ENCODE assay signal across 11 cellular contexts in genomic region chr5:78405820-78406750, GRCh38. TPM values are rescaled to one million over a fixed set of nuclear protein-coding genes. Genes with fewer than 3 reads are reported as not detected.
DNase-seq lines count a peak whose midpoint lies in the region; ATAC-seq, FAIRE-seq and TF ChIP-seq lines count a peak whose summit lies in the region.
"Had no signal": no experiment of that assay in that cellular context is flagged by ENCODE, and none has a peak within 500 bp of the region (broad histone marks: within the 10 kb centered on the region; RNA-seq: fewer than 3 reads in every experiment).

No MANE protein-coding gene starts in this region.

- H3K36me3 ChIP-seq in H7 (replicated peaks; ENCODE audit: control insufficient read depth, insufficient read depth, low read length) = no peaks in the 10 kb centered on the region

- no peak overlapping the region for H3K4me3 Mint-ChIP-seq in activated CD8-positive, alpha-beta memory T cell treated with anti-CD3 and anti-CD28 coated beads, Interleukin-2, amount 10 ng/mL, durations not matched to agents 7 days and 5 days

- ATAC-seq in SK-N-SH treated with all-trans-retinoic acid at 6 μM for 48 hours = peak; percentile 87
- ATAC-seq in activated CD8-positive, alpha-beta memory T cell treated with anti-CD3 and anti-CD28 coated beads, Interleukin-2, amount 10 ng/mL, durations not matched to agents 7 days and 5 days = no peak

- H3K4me1 Mint-ChIP-seq in activated CD8-positive, alpha-beta memory T cell treated with anti-CD3 and anti-CD28 coated beads, Interleukin-2, amount 10 ng/mL, durations not matched to agents 7 days and 5 days = peaks cover 25% of the 10 kb centered on the region

- H3K36me3 Mint-ChIP-seq in activated CD8-positive, alpha-beta memory T cell treated with anti-CD3 and anti-CD28 coated beads, Interleukin-2, amount 10 ng/mL, durations not matched to agents 7 days and 5 days = peaks cover 25% of the 10 kb centered on the region

- no peaks in the 10 kb centered on the region for H3K27me3 ChIP-seq in H7 (ENCODE audit: control insufficient read depth, insufficient read depth, low read length)

- DNase-seq in D721Med (ENCODE audit: insufficient read length, low spot score) (no peak), GM20000 (ENCODE audit: low spot score) (peak; percentile 18), iris pigment epithelial cell (ENCODE audit: low read depth) (peak; percentile 79), H7 (no peak), NCI-H446 (lab: John Stamatoyannopoulos, UW) (no peak), NCI-H2107 (lab: John Stamatoyannopoulos, UW) (no peak)
- DNase-seq in activated CD8-positive, alpha-beta memory T cell treated with anti-CD3 and anti-CD28 coated beads, Interleukin-2, amount 10 ng/mL, durations not matched to agents 7 days and 5 days = no peak
- DNase-seq: activated CD4-positive, alpha-beta T cell treated with anti-CD3 and anti-CD28 coated beads for 4 hours; NCI-H524; stimulated activated CD4-positive, alpha-beta T cell treated with anti-CD3 and anti-CD28 coated beads, Interleukin-2, amount 100 ng/mL, for 48 hours had no signal

- H3K27ac Mint-ChIP-seq in activated CD8-positive, alpha-beta memory T cell treated with anti-CD3 and anti-CD28 coated beads, Interleukin-2, amount 10 ng/mL, durations not matched to agents 7 days and 5 days = no peak overlapping the region

- peaks cover 9% of the 10 kb centered on the region for H3K9me3 Mint-ChIP-seq in activated CD8-positive, alpha-beta memory T cell treated with anti-CD3 and anti-CD28 coated beads, Interleukin-2, amount 10 ng/mL, durations not matched to agents 7 days and 5 days (ENCODE audit: low read depth)

- no peaks in the 10 kb centered on the region for H3K27me3 Mint-ChIP-seq in activated CD8-positive, alpha-beta memory T cell treated with anti-CD3 and anti-CD28 coated beads, Interleukin-2, amount 10 ng/mL, durations not matched to agents 7 days and 5 days

- peak; percentile 38 for FAIRE-seq in D721Med (lab: Jason Lieb, UNC)

- TF ChIP-seq CTCF in D721Med (IDR thresholded peaks at IDR 0.05; ENCODE audit: insufficient read depth, missing control alignments) (no peak), GM20000 (IDR thresholded peaks at IDR 0.05; ENCODE audit: extremely low read depth, missing control alignments) (no peak)

- H3K4me3 ChIP-seq in H7 (ENCODE audit: insufficient read depth, low read depth, low read length) = no peak overlapping the region

- CTCF ChIA-PET in activated CD8-positive, alpha-beta memory T cell treated with anti-CD3 and anti-CD28 coated beads, Interleukin-2, amount 10 ng/mL, durations not matched to agents 7 days and 5 days (lab: Charles Lee) = interaction anchor here (1.3 kb wide), 1 partner anchor 111 kb away, joined by 3 read pairs; no protein-coding TSS in a partner anchor

TF ChIP-seq in SK-N-SH treated with all-trans-retinoic acid at 6 μM for 48 hours, 23 proteins besides CTCF, POLR2A, EP300 and RAD21:
- no peak for TF ChIP-seq GLIS3 (CRISPR knock-in tag; IDR thresholded peaks at IDR 0.05)
- TF ChIP-seq TCF4 (CRISPR knock-in tag; IDR thresholded peaks at IDR 0.05; ENCODE audit: borderline replicate concordance) = no peak
- no peak for TF ChIP-seq ZC3H10 (CRISPR knock-in tag; IDR thresholded peaks at IDR 0.05)
- TF ChIP-seq ESRRG (CRISPR knock-in tag; IDR thresholded peaks at IDR 0.05) = no peak
- TF ChIP-seq, protein P1, sequence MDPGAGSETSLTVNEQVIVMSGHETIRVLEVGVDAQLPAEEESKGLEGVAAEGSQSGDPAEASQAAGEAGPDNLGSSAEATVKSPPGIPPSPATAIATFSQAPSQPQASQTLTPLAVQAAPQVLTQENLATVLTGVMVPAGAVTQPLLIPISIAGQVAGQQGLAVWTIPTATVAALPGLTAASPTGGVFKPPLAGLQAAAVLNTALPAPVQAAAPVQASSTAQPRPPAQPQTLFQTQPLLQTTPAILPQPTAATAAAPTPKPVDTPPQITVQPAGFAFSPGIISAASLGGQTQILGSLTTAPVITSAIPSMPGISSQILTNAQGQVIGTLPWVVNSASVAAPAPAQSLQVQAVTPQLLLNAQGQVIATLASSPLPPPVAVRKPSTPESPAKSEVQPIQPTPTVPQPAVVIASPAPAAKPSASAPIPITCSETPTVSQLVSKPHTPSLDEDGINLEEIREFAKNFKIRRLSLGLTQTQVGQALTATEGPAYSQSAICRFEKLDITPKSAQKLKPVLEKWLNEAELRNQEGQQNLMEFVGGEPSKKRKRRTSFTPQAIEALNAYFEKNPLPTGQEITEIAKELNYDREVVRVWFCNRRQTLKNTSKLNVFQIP (CRISPR knock-in tag; IDR thresholded peaks at IDR 0.05; ENCODE audit: borderline replicate concordance, low read depth) = no peak
- TF ChIP-seq BACH2 (CRISPR knock-in tag; IDR thresholded peaks at IDR 0.05; ENCODE audit: borderline replicate concordance) = no peak
- TF ChIP-seq PATZ1 (CRISPR knock-in tag; IDR thresholded peaks at IDR 0.05; ENCODE audit: borderline replicate concordance) = no peak
- no peak for TF ChIP-seq ISL1 (CRISPR knock-in tag; IDR thresholded peaks at IDR 0.05)

RNA-seq across cellular contexts. Expression of gene SCAMP1, which starts 45.7 kb away (rescaled TPM):
- 10 to 100 TPM; 15.1 to 17.4 TPM for total RNA-seq in activated CD8-positive, alpha-beta memory T cell treated with anti-CD3 and anti-CD28 coated beads, Interleukin-2, amount 10 ng/mL, durations not matched to agents 7 days and 5 days
- 39.1 and 59.7 TPM in 2 replicates for total RNA-seq in H7 (2014; rRNA removed; shearing (Covaris generic))

Comparison
In these comparisons a context has a peak if more than half of its experiments do, and no peak if none do; other contexts are left out.
1. DNase-seq: peak in GM20000 (single experiment) and iris pigment epithelial cell (single experiment); none in D721Med (single experiment), activated CD8-positive, alpha-beta memory T cell treated with anti-CD3 and anti-CD28 coated beads, Interleukin-2, amount 10 ng/mL, durations not matched to agents 7 days and 5 days (single experiment), H7 (single experiment), NCI-H446 (0 of 2) and NCI-H2107 (single experiment).